Comparison of ENCODE assay signal across 14 cellular contexts in genomic region chr1:2394761-2395160, GRCh38. TPM values are rescaled to one million over a fixed set of nuclear protein-coding genes. Genes with fewer than 3 reads are reported as not detected.
A peak's percentile ranks its signal among the peaks of the same experiment; 100 is the strongest.
DNase-seq lines count a peak whose midpoint lies in the region; ATAC-seq and TF ChIP-seq lines count a peak whose summit lies in the region.
"Had no signal": no experiment of that assay in that cellular context is flagged by ENCODE, and none has a peak within 500 bp of the region (broad histone marks: within the 10 kb centered on the region; RNA-seq: fewer than 3 reads in every experiment).

No MANE protein-coding gene starts in this region.

- no peak for TF ChIP-seq CTCF in glutamatergic neuron (IDR thresholded peaks at IDR 0.05; ENCODE audit: partially characterized antibody, unreplicated experiment)
- TF ChIP-seq CTCF in CD8-positive, alpha-beta T cell (IDR thresholded peaks at IDR 0.05) = no peak

- peaks cover 51% of the 10 kb centered on the region for H3K4me1 Mint-ChIP-seq in activated naive CD4-positive, alpha-beta T cell treated with anti-CD3 and anti-CD28 coated beads, Interleukin-2, amount 10 ng/mL, durations not matched to agents 7 days and 5 days
- H3K4me1 Mint-ChIP-seq in activated CD8-positive, alpha-beta T cell treated with anti-CD3 and anti-CD28 coated beads, Interleukin-2, amount 10 ng/mL, durations not matched to agents 7 days and 5 days (ENCODE audit: low read depth) = peaks cover 46% of the 10 kb centered on the region
- peaks cover 12% of the 10 kb centered on the region for H3K4me1 Mint-ChIP-seq in glutamatergic neuron (ENCODE audit: low read depth, unreplicated experiment)
- H3K4me1 Mint-ChIP-seq in stimulated activated memory B cell treated with anti-CD40 and anti-IgM and Interleukin-4, amounts not matched to agents 10 μg/mL and 1 μg/mL and 100 μg/mL, for 72 hours = peaks cover 41% of the 10 kb centered on the region
- H3K4me1 Mint-ChIP-seq in CD8-positive, alpha-beta T cell (ENCODE audit: low read depth) = peaks cover 42% of the 10 kb centered on the region

- H3K27ac ChIP-seq in CD8-positive, alpha-beta T cell (ENCODE audit: low read depth, low read length) = no peak overlapping the region
- H3K27ac ChIP-seq: gastrocnemius medialis had no signal

- DNase-seq in activated naive CD4-positive, alpha-beta T cell treated with anti-CD3 and anti-CD28 coated beads, Interleukin-2, amount 10 ng/mL, durations not matched to agents 7 days and 5 days = no peak
- DNase-seq in activated naive CD4-positive, alpha-beta T cell treated with anti-CD3 and anti-CD28 coated beads, Interleukin-2, amount 50 U/mL, for 16 hours = no peak
- DNase-seq in activated CD8-positive, alpha-beta T cell treated with anti-CD3 and anti-CD28 coated beads, Interleukin-2, amount 10 ng/mL, durations not matched to agents 7 days and 5 days = no peak
- DNase-seq in glutamatergic neuron (no peak), activated gamma-delta T cell (lab: John Stamatoyannopoulos, UW) (no peak)
- no peak for DNase-seq in CD8-positive, alpha-beta T cell
- DNase-seq: CD4-positive, CD25-positive, alpha-beta regulatory T cell; gastrocnemius medialis; mesendoderm; NCI-H1694 treated with DMSO at 0.1 percent for 48 hours; Peyer's patch had no signal

- peaks cover 49% of the 10 kb centered on the region for H3K36me3 Mint-ChIP-seq in activated naive CD4-positive, alpha-beta T cell treated with anti-CD3 and anti-CD28 coated beads, Interleukin-2, amount 10 ng/mL, durations not matched to agents 7 days and 5 days
- H3K36me3 Mint-ChIP-seq in activated CD8-positive, alpha-beta T cell treated with anti-CD3 and anti-CD28 coated beads, Interleukin-2, amount 10 ng/mL, durations not matched to agents 7 days and 5 days (ENCODE audit: low read depth) = peaks cover 57% of the 10 kb centered on the region
- H3K36me3 Mint-ChIP-seq in glutamatergic neuron (ENCODE audit: unreplicated experiment) = peaks cover 5% of the 10 kb centered on the region
- peaks cover 40% of the 10 kb centered on the region for H3K36me3 Mint-ChIP-seq in stimulated activated memory B cell treated with anti-CD40 and anti-IgM and Interleukin-4, amounts not matched to agents 10 μg/mL and 1 μg/mL and 100 μg/mL, for 72 hours
- peaks cover 62% of the 10 kb centered on the region for H3K36me3 Mint-ChIP-seq in CD8-positive, alpha-beta T cell

- peaks cover 42% of the 10 kb centered on the region for H3K4me1 ChIP-seq in CD8-positive, alpha-beta T cell (ENCODE audit: insufficient read depth, low read length)

- intact Hi-C loops in CD8-positive, alpha-beta T cell (cut with DNase I, micrococcal nuclease) = loop anchor here (5.0 to 10.0 kb wide), 4 partner anchors 262 to 1500 kb away; partner anchors contain the start of gene NADK (in 1 of the 2)

- no peak for ATAC-seq in activated CD8-positive, alpha-beta T cell treated with anti-CD3 and anti-CD28 coated beads, Interleukin-2, amount 10 ng/mL, durations not matched to agents 7 days and 5 days
- ATAC-seq in stimulated activated memory B cell treated with anti-CD40 and anti-IgM and Interleukin-4, amounts not matched to agents 10 μg/mL and 1 μg/mL and 100 μg/mL, for 72 hours = no peak
- no peak for ATAC-seq in CD8-positive, alpha-beta T cell
- no peak for ATAC-seq in esophagus mucosa
- ATAC-seq: gastrocnemius medialis had no signal

- no peaks in the 10 kb centered on the region for H3K9me3 Mint-ChIP-seq in activated naive CD4-positive, alpha-beta T cell treated with anti-CD3 and anti-CD28 coated beads, Interleukin-2, amount 10 ng/mL, durations not matched to agents 7 days and 5 days
- H3K9me3 Mint-ChIP-seq in activated CD8-positive, alpha-beta T cell treated with anti-CD3 and anti-CD28 coated beads, Interleukin-2, amount 10 ng/mL, durations not matched to agents 7 days and 5 days (ENCODE audit: insufficient read depth) = no peaks in the 10 kb centered on the region
- peaks cover 4% of the 10 kb centered on the region for H3K9me3 Mint-ChIP-seq in glutamatergic neuron (ENCODE audit: unreplicated experiment)
- no peaks in the 10 kb centered on the region for H3K9me3 Mint-ChIP-seq in stimulated activated memory B cell treated with anti-CD40 and anti-IgM and Interleukin-4, amounts not matched to agents 10 μg/mL and 1 μg/mL and 100 μg/mL, for 72 hours
- H3K9me3 Mint-ChIP-seq in CD8-positive, alpha-beta T cell = no peaks in the 10 kb centered on the region
- H3K9me3 Mint-ChIP-seq: CD4-positive, CD25-positive, alpha-beta regulatory T cell had no signal

- H3K27ac Mint-ChIP-seq in activated naive CD4-positive, alpha-beta T cell treated with anti-CD3 and anti-CD28 coated beads, Interleukin-2, amount 10 ng/mL, durations not matched to agents 7 days and 5 days = peak overlapping the region; percentile 45
- peak overlapping the region; percentile 49 for H3K27ac Mint-ChIP-seq in activated CD8-positive, alpha-beta T cell treated with anti-CD3 and anti-CD28 coated beads, Interleukin-2, amount 10 ng/mL, durations not matched to agents 7 days and 5 days
- no peak overlapping the region for H3K27ac Mint-ChIP-seq in glutamatergic neuron (ENCODE audit: unreplicated experiment)
- peak overlapping the region; percentile 36 for H3K27ac Mint-ChIP-seq in stimulated activated memory B cell treated with anti-CD40 and anti-IgM and Interleukin-4, amounts not matched to agents 10 μg/mL and 1 μg/mL and 100 μg/mL, for 72 hours
- H3K27ac Mint-ChIP-seq in CD8-positive, alpha-beta T cell = no peak overlapping the region

- CTCF ChIA-PET in activated naive CD4-positive, alpha-beta T cell treated with anti-CD3 and anti-CD28 coated beads, Interleukin-2, amount 10 ng/mL, durations not matched to agents 7 days and 5 days (lab: Charles Lee) = no interaction called here
- CTCF ChIA-PET in activated CD8-positive, alpha-beta T cell treated with anti-CD3 and anti-CD28 coated beads, Interleukin-2, amount 10 ng/mL, durations not matched to agents 7 days and 5 days (lab: Charles Lee) = interaction anchor here (1.1 to 1.2 kb wide), 2 partner anchors 9 to 200 kb away, joined by 3 to 4 read pairs; partner anchors contain the start of gene FAAP20
- CTCF ChIA-PET in CD8-positive, alpha-beta T cell (lab: Charles Lee) = interaction anchor here (20.3 kb wide), 1 partner anchor 200 kb away, joined by 332 read pairs; the partner anchor contains the start of gene FAAP20

- POLR2A ChIA-PET in activated CD8-positive, alpha-beta T cell treated with anti-CD3 and anti-CD28 coated beads, Interleukin-2, amount 10 ng/mL, durations not matched to agents 7 days and 5 days (lab: Charles Lee) = interaction anchor here (0.6 to 1.0 kb wide), 2 partner anchors 35 to 205 kb away, joined by 3 read pairs; no protein-coding TSS in a partner anchor
- POLR2A ChIA-PET in CD8-positive, alpha-beta T cell (lab: Charles Lee) = no interaction called here

- H3K9me3 ChIP-seq in CD8-positive, alpha-beta T cell (ENCODE audit: low read length) = no peaks in the 10 kb centered on the region
- H3K9me3 ChIP-seq: gastrocnemius medialis, HAP-1, Peyer's patch had no signal

- H3K4me3 Mint-ChIP-seq in activated naive CD4-positive, alpha-beta T cell treated with anti-CD3 and anti-CD28 coated beads, Interleukin-2, amount 10 ng/mL, durations not matched to agents 7 days and 5 days = no peak overlapping the region
- H3K4me3 Mint-ChIP-seq in activated CD8-positive, alpha-beta T cell treated with anti-CD3 and anti-CD28 coated beads, Interleukin-2, amount 10 ng/mL, durations not matched to agents 7 days and 5 days = no peak overlapping the region
- H3K4me3 Mint-ChIP-seq in glutamatergic neuron (ENCODE audit: unreplicated experiment) = peak overlapping the region; percentile 52
- H3K4me3 Mint-ChIP-seq in stimulated activated memory B cell treated with anti-CD40 and anti-IgM and Interleukin-4, amounts not matched to agents 10 μg/mL and 1 μg/mL and 100 μg/mL, for 72 hours = no peak overlapping the region
- H3K4me3 Mint-ChIP-seq in CD8-positive, alpha-beta T cell = no peak overlapping the region

- no peaks in the 10 kb centered on the region for H3K27me3 Mint-ChIP-seq in activated naive CD4-positive, alpha-beta T cell treated with anti-CD3 and anti-CD28 coated beads, Interleukin-2, amount 10 ng/mL, durations not matched to agents 7 days and 5 days
- H3K27me3 Mint-ChIP-seq in activated CD8-positive, alpha-beta T cell treated with anti-CD3 and anti-CD28 coated beads, Interleukin-2, amount 10 ng/mL, durations not matched to agents 7 days and 5 days (ENCODE audit: low read depth) = no peaks in the 10 kb centered on the region
- peaks cover 4% of the 10 kb centered on the region for H3K27me3 Mint-ChIP-seq in glutamatergic neuron (ENCODE audit: unreplicated experiment)
- no peaks in the 10 kb centered on the region for H3K27me3 Mint-ChIP-seq in stimulated activated memory B cell treated with anti-CD40 and anti-IgM and Interleukin-4, amounts not matched to agents 10 μg/mL and 1 μg/mL and 100 μg/mL, for 72 hours
- H3K27me3 Mint-ChIP-seq in CD8-positive, alpha-beta T cell (ENCODE audit: low read depth) = no peaks in the 10 kb centered on the region
- H3K27me3 Mint-ChIP-seq: CD4-positive, CD25-positive, alpha-beta regulatory T cell had no signal

- no peaks in the 10 kb centered on the region for H3K27me3 ChIP-seq in CD8-positive, alpha-beta T cell (ENCODE audit: insufficient read depth, low read length)
- H3K27me3 ChIP-seq: gastrocnemius medialis, Peyer's patch had no signal

- peaks cover 27% of the 10 kb centered on the region for H3K36me3 ChIP-seq in CD8-positive, alpha-beta T cell (ENCODE audit: insufficient read depth, low read length)

- H3K4me3 ChIP-seq in CD8-positive, alpha-beta T cell (ENCODE audit: low read depth, low read length) = no peak overlapping the region
- H3K4me3 ChIP-seq: gastrocnemius medialis, HAP-1, Peyer's patch had no signal

RNA-seq across cellular contexts. Expression of gene RER1, which starts 3.1 kb away (rescaled TPM):
- total RNA-seq in activated CD8-positive, alpha-beta T cell treated with anti-CD3 and anti-CD28 coated beads, Interleukin-2, amount 10 ng/mL, durations not matched to agents 7 days and 5 days = 100 to 1,000 TPM; 148 to 151 TPM
- total RNA-seq in glutamatergic neuron (ENCODE audit: unreplicated experiment) (93.0 TPM), esophagus mucosa (167 TPM)
- 10 to 100 TPM; 54.6 to 58.7 TPM for total RNA-seq in CD8-positive, alpha-beta T cell

RNA-seq across cellular contexts. Expression of gene MORN1, which starts 3.4 kb away (rescaled TPM):
- 1 to 10 TPM; 6.2 to 7.9 TPM for total RNA-seq in activated CD8-positive, alpha-beta T cell treated with anti-CD3 and anti-CD28 coated beads, Interleukin-2, amount 10 ng/mL, durations not matched to agents 7 days and 5 days
- total RNA-seq in glutamatergic neuron (ENCODE audit: unreplicated experiment) (10.8 TPM), esophagus mucosa (8.4 TPM)
- total RNA-seq in CD8-positive, alpha-beta T cell = 1 to 10 TPM; 4.9 to 5.0 TPM

RNA-seq across cellular contexts. Expression of gene PEX10, which starts 17.6 kb away (rescaled TPM):
- 10 to 100 TPM; 10.3 to 12.3 TPM for total RNA-seq in activated CD8-positive, alpha-beta T cell treated with anti-CD3 and anti-CD28 coated beads, Interleukin-2, amount 10 ng/mL, durations not matched to agents 7 days and 5 days
- total RNA-seq in glutamatergic neuron (ENCODE audit: unreplicated experiment) = 14.0 TPM
- 10 to 100 TPM; 11.6 to 11.8 TPM for total RNA-seq in CD8-positive, alpha-beta T cell
- 17.7 TPM for total RNA-seq in esophagus mucosa

Comparison
In these comparisons a context has a peak if more than half of its experiments do, and no peak if none do; other contexts are left out.
1. H3K27ac Mint-ChIP-seq: peak in activated naive CD4-positive, alpha-beta T cell treated with anti-CD3 and anti-CD28 coated beads, Interleukin-2, amount 10 ng/mL, durations not matched to agents 7 days and 5 days (single experiment), activated CD8-positive, alpha-beta T cell treated with anti-CD3 and anti-CD28 coated beads, Interleukin-2, amount 10 ng/mL, durations not matched to agents 7 days and 5 days (single experiment) and stimulated activated memory B cell treated with anti-CD40 and anti-IgM and Interleukin-4, amounts not matched to agents 10 μg/mL and 1 μg/mL and 100 μg/mL, for 72 hours (single experiment); none in glutamatergic neuron (single experiment) and CD8-positive, alpha-beta T cell (single experiment).